ENCODE assay signal across 14 cellular contexts in the genomic region with DNA sequence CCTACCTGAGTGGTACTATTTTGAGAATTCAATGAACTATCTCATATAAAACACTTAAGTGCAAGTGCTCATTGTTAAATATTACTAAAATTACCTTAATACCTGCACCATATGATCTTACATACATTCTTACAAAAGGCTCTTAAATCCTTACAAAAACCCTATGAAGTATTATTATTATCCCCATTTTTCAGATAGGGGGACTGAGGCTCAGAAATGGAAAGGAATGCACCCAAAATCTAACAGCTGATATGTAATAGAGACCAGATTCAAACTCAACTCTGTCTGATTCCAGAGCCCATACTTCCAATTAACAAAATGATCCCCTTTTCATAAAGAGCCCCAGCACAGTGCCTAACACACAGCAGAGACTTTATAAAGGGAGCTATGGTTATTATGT. TPM values are rescaled to one million over a fixed set of nuclear protein-coding genes. Genes with fewer than 3 reads are reported as not detected.
DNase-seq lines count a peak whose midpoint lies in the region; ATAC-seq and TF ChIP-seq lines count a peak whose summit lies in the region.
"Had no signal": no experiment of that assay in that cellular context is flagged by ENCODE, and none has a peak within 500 bp of the region (broad histone marks: within the 10 kb centered on the region; RNA-seq: fewer than 3 reads in every experiment).

No MANE protein-coding gene starts in this region.

- no peaks in the 10 kb centered on the region for H3K9me3 Mint-ChIP-seq in activated CD8-positive, alpha-beta T cell treated with anti-CD3 and anti-CD28 coated beads for 36 hours
- no peaks in the 10 kb centered on the region for H3K9me3 Mint-ChIP-seq in activated CD8-positive, alpha-beta T cell treated with anti-CD3 and anti-CD28 coated beads, Interleukin-2, amount 10 ng/mL, durations not matched to agents 7 days and 5 days (ENCODE audit: insufficient read depth)
- H3K9me3 Mint-ChIP-seq in H9 = no peaks in the 10 kb centered on the region

- peak overlapping the region; percentile 86 to 95 for H3K27ac ChIP-seq in ascending aorta
- H3K27ac ChIP-seq in right lobe of liver = peak overlapping the region; percentile 7 to 56 (median 56)
- H3K27ac ChIP-seq in thymus (ENCODE audit: low read depth) = no peak overlapping the region
- no peak overlapping the region for H3K27ac ChIP-seq in H9 (ENCODE audit: insufficient read length, low read depth, low read length)
- H3K27ac ChIP-seq: cardiac muscle cell had no signal

- H3K79me1 ChIP-seq in H9 (ENCODE audit: insufficient read depth, low read depth, low read length, poor library complexity, severe bottlenecking) = no peaks in the 10 kb centered on the region

- no peak overlapping the region for H2BK12ac ChIP-seq in H9 (ENCODE audit: insufficient read length, low read depth, low read length)

- 0 out of 2 replicates have a peak, but pooled peaks cover 2% of the 10 kb centered on the region for H3K79me2 ChIP-seq in H9 (ENCODE audit: insufficient read depth, low read length)

- H3K23me2 ChIP-seq in H9 (ENCODE audit: insufficient read length, low read depth, low read length, poor library complexity, severe bottlenecking) = no peaks in the 10 kb centered on the region

- no peak overlapping the region for H4K5ac ChIP-seq in H9 (ENCODE audit: insufficient read length, low read depth, low read length)

- H4K91ac ChIP-seq in H9 (ENCODE audit: insufficient read length, low read depth, low read length) = no peak overlapping the region

- no peak for ATAC-seq in activated CD8-positive, alpha-beta T cell treated with anti-CD3 and anti-CD28 coated beads for 36 hours
- ATAC-seq in activated CD8-positive, alpha-beta T cell treated with anti-CD3 and anti-CD28 coated beads, Interleukin-2, amount 10 ng/mL, durations not matched to agents 7 days and 5 days = no peak
- no peak for ATAC-seq in right lobe of liver

- no peaks in the 10 kb centered on the region for H3K9me3 ChIP-seq in ascending aorta
- H3K9me3 ChIP-seq in right lobe of liver = no peaks in the 10 kb centered on the region
- H3K9me3 ChIP-seq in thymus (ENCODE audit: control insufficient read depth) = no peaks in the 10 kb centered on the region
- no peaks in the 10 kb centered on the region for H3K9me3 ChIP-seq in H9 (ENCODE audit: control insufficient read depth, low read depth, low read length)

- CTCF ChIA-PET in activated CD8-positive, alpha-beta T cell treated with anti-CD3 and anti-CD28 coated beads for 36 hours (lab: Charles Lee) = interaction anchor here (0.9 to 3.8 kb wide), 2 partner anchors 19 to 92 kb away, joined by 3 to 19 read pairs; no protein-coding TSS in a partner anchor
- CTCF ChIA-PET in activated CD8-positive, alpha-beta T cell treated with anti-CD3 and anti-CD28 coated beads, Interleukin-2, amount 10 ng/mL, durations not matched to agents 7 days and 5 days (lab: Charles Lee) = interaction anchor here (1.1 to 3.7 kb wide), 5 partner anchors 9 to 71 kb away, joined by 3 to 27 read pairs (median 4); a partner anchor contains a TSS

- no peak for TF ChIP-seq POLR2A in right lobe of liver (IDR thresholded peaks at IDR 0.05)

- H2BK5ac ChIP-seq in H9 (ENCODE audit: insufficient read length, low read length) = no peak overlapping the region

- H2BK120ac ChIP-seq in H9 (ENCODE audit: low read depth, low read length, poor library complexity, severe bottlenecking) = no peak overlapping the region

- no peak overlapping the region for H3K23ac ChIP-seq in H9 (ENCODE audit: insufficient read length, low read depth, low read length)

- no peak overlapping the region for H3K4ac ChIP-seq in H9 (ENCODE audit: low read depth, low read length)

- H3K27ac Mint-ChIP-seq in activated CD8-positive, alpha-beta T cell treated with anti-CD3 and anti-CD28 coated beads for 36 hours = peak overlapping the region; percentile 35
- H3K27ac Mint-ChIP-seq in activated CD8-positive, alpha-beta T cell treated with anti-CD3 and anti-CD28 coated beads, Interleukin-2, amount 10 ng/mL, durations not matched to agents 7 days and 5 days = no peak overlapping the region
- no peak overlapping the region for H3K27ac Mint-ChIP-seq in H9

- peaks cover 80% of the 10 kb centered on the region for H3K36me3 Mint-ChIP-seq in activated CD8-positive, alpha-beta T cell treated with anti-CD3 and anti-CD28 coated beads for 36 hours (ENCODE audit: low read depth)
- H3K36me3 Mint-ChIP-seq in activated CD8-positive, alpha-beta T cell treated with anti-CD3 and anti-CD28 coated beads, Interleukin-2, amount 10 ng/mL, durations not matched to agents 7 days and 5 days (ENCODE audit: low read depth) = peaks cover 62% of the 10 kb centered on the region
- H3K36me3 Mint-ChIP-seq in H9 (ENCODE audit: insufficient read depth in 1 of 3, low read depth in 3 of 3) = peaks cover 1 to 53% (median 29%) of the 10 kb centered on the region in 3 experiments; a peak in 6 of 7 replicates

- no peak overlapping the region for H4K8ac ChIP-seq in H9 (replicated peaks; ENCODE audit: insufficient read length, low read depth, low read length)

- H3K27me3 Mint-ChIP-seq in activated CD8-positive, alpha-beta T cell treated with anti-CD3 and anti-CD28 coated beads for 36 hours = no peaks in the 10 kb centered on the region
- no peaks in the 10 kb centered on the region for H3K27me3 Mint-ChIP-seq in activated CD8-positive, alpha-beta T cell treated with anti-CD3 and anti-CD28 coated beads, Interleukin-2, amount 10 ng/mL, durations not matched to agents 7 days and 5 days (ENCODE audit: low read depth)
- no peaks in the 10 kb centered on the region for H3K27me3 Mint-ChIP-seq in H9 (ENCODE audit: low read depth)

- no peak overlapping the region for H3K56ac ChIP-seq in H9 (ENCODE audit: insufficient read length, low read depth, low read length)

- H3K4me3 ChIP-seq in ascending aorta (no peak overlapping the region), right lobe of liver (no peak overlapping the region), thymus (ENCODE audit: low read length) (peak overlapping the region; percentile 1)
- H3K4me3 ChIP-seq: cardiac muscle cell had no signal

- peaks cover 18 to 30% of the 10 kb centered on the region in 2 donors for H3K36me3 ChIP-seq in ascending aorta
- H3K36me3 ChIP-seq in right lobe of liver = peaks cover 0 to 8% (median 2%) of the 10 kb centered on the region in 4 donors
- peaks cover 32% of the 10 kb centered on the region for H3K36me3 ChIP-seq in thymus (ENCODE audit: control insufficient read depth, insufficient read depth)

- no peaks in the 10 kb centered on the region for H4K20me1 ChIP-seq in H9 (ENCODE audit: control insufficient read depth, insufficient read depth, insufficient read length)

- no peak for DNase-seq in activated CD8-positive, alpha-beta T cell treated with anti-CD3 and anti-CD28 coated beads for 36 hours
- DNase-seq in activated CD8-positive, alpha-beta T cell treated with anti-CD3 and anti-CD28 coated beads, Interleukin-2, amount 10 ng/mL, durations not matched to agents 7 days and 5 days = no peak
- DNase-seq in ascending aorta (ENCODE audit: low spot score in 2 of 2) = no peak
- no peak for DNase-seq in right lobe of liver
- no peak for DNase-seq in Ammon's horn (ENCODE audit: low spot score)
- DNase-seq in H9 = no peak
- DNase-seq in cerebellum (ENCODE audit: low spot score) = no peak
- DNase-seq: midbrain; NCI-H1105 treated with DMSO at 0.1 percent for 48 hours; NCI-H82; stimulated activated CD4-positive, alpha-beta T cell treated with anti-CD3 and anti-CD28 coated beads, Interleukin-15, amount 100 ng/mL, for 24 hours; stimulated activated naive CD4-positive, alpha-beta T cell had no signal

- H2AFZ ChIP-seq in H9 (ENCODE audit: low read length) = no peak overlapping the region

- TF ChIP-seq CTCF in activated CD8-positive, alpha-beta T cell treated with anti-CD3 and anti-CD28 coated beads for 36 hours (IDR thresholded peaks at IDR 0.05) = no peak
- no peak for TF ChIP-seq CTCF in ascending aorta (IDR thresholded peaks at IDR 0.05)
- no peak for TF ChIP-seq CTCF in right lobe of liver (IDR thresholded peaks at IDR 0.05)
- TF ChIP-seq CTCF in H9 (conservative IDR thresholded peaks at IDR 0.05) = no peak

- H3T11ph ChIP-seq in H9 (ENCODE audit: low read length) = no peak overlapping the region

- H3K9ac ChIP-seq in H9 (ENCODE audit: extremely low read depth, insufficient read length, low read length) = no peak overlapping the region

- POLR2A ChIA-PET in activated CD8-positive, alpha-beta T cell treated with anti-CD3 and anti-CD28 coated beads for 36 hours (lab: Charles Lee) = interaction anchor here (1.7 kb wide), 1 partner anchor 12 kb away, joined by 4 read pairs; no protein-coding TSS in a partner anchor
- POLR2A ChIA-PET in activated CD8-positive, alpha-beta T cell treated with anti-CD3 and anti-CD28 coated beads, Interleukin-2, amount 10 ng/mL, durations not matched to agents 7 days and 5 days (lab: Charles Lee) = interaction anchor here (0.7 to 2.0 kb wide), 2 partner anchors 11 to 21 kb away, joined by 5 to 6 read pairs; no protein-coding TSS in a partner anchor

- peaks cover 20 to 68% of the 10 kb centered on the region in 2 donors for H3K4me1 ChIP-seq in ascending aorta
- H3K4me1 ChIP-seq in right lobe of liver = peaks cover 0 to 69% (median 29%) of the 10 kb centered on the region in 4 donors
- H3K4me1 ChIP-seq in thymus (ENCODE audit: control insufficient read depth, insufficient read depth, low read length) = peaks cover 59% of the 10 kb centered on the region
- H3K4me1 ChIP-seq in H9 (ENCODE audit: insufficient read depth, low read length) = no peaks in the 10 kb centered on the region

- H2AK5ac ChIP-seq in H9 (ENCODE audit: insufficient read length, low read length) = no peak overlapping the region

- H2BK15ac ChIP-seq in H9 (ENCODE audit: low read depth, low read length) = no peak overlapping the region

- no peak overlapping the region for H2BK20ac ChIP-seq in H9 (ENCODE audit: low read depth, low read length, poor library complexity, severe bottlenecking)

- H3K4me2 ChIP-seq in H9 (ENCODE audit: insufficient read depth, insufficient read length, low read length) = no peak overlapping the region

- H3K4me1 Mint-ChIP-seq in activated CD8-positive, alpha-beta T cell treated with anti-CD3 and anti-CD28 coated beads for 36 hours (ENCODE audit: low read depth) = peaks cover 66% of the 10 kb centered on the region
- peaks cover 59% of the 10 kb centered on the region for H3K4me1 Mint-ChIP-seq in activated CD8-positive, alpha-beta T cell treated with anti-CD3 and anti-CD28 coated beads, Interleukin-2, amount 10 ng/mL, durations not matched to agents 7 days and 5 days (ENCODE audit: low read depth)
- H3K4me1 Mint-ChIP-seq in H9 = peaks cover 33 to 34% of the 10 kb centered on the region in 2 experiments

- H3K4me3 Mint-ChIP-seq in activated CD8-positive, alpha-beta T cell treated with anti-CD3 and anti-CD28 coated beads for 36 hours = no peak overlapping the region
- H3K4me3 Mint-ChIP-seq in activated CD8-positive, alpha-beta T cell treated with anti-CD3 and anti-CD28 coated beads, Interleukin-2, amount 10 ng/mL, durations not matched to agents 7 days and 5 days = no peak overlapping the region
- no peak overlapping the region for H3K4me3 Mint-ChIP-seq in H9

- H3K18ac ChIP-seq in H9 (ENCODE audit: insufficient read length, low read depth, low read length) = no peak overlapping the region

- no peaks in the 10 kb centered on the region for H3K27me3 ChIP-seq in ascending aorta
- H3K27me3 ChIP-seq in right lobe of liver = no peaks in the 10 kb centered on the region
- no peaks in the 10 kb centered on the region for H3K27me3 ChIP-seq in thymus (ENCODE audit: control insufficient read depth, insufficient read depth)
- no peaks in the 10 kb centered on the region for H3K27me3 ChIP-seq in H9 (ENCODE audit: insufficient read depth, low read length)
- H3K27me3 ChIP-seq: cardiac muscle cell had no signal

- intact Hi-C loops in activated CD8-positive, alpha-beta T cell treated with anti-CD3 and anti-CD28 coated beads for 36 hours (cut with micrococcal nuclease) = no loop called here
- intact Hi-C loops in ascending aorta (cut with DNase I) (no loop called here), right lobe of liver (cut with DNase I) (no loop called here)

- no peak overlapping the region for H3K14ac ChIP-seq in H9 (ENCODE audit: insufficient read depth, low read length)

RNA-seq across cellular contexts. Expression of a gene that starts 17.5 kb away (rescaled TPM):
- 100 to 1,000 TPM; 182 TPM for total RNA-seq in activated CD8-positive, alpha-beta T cell treated with anti-CD3 and anti-CD28 coated beads for 36 hours
- 10 to 100 TPM; 71.4 to 73.0 TPM for total RNA-seq in activated CD8-positive, alpha-beta T cell treated with anti-CD3 and anti-CD28 coated beads, Interleukin-2, amount 10 ng/mL, durations not matched to agents 7 days and 5 days
- total RNA-seq in ascending aorta (200 TPM), right lobe of liver (10 to 100 TPM; 30.5 to 96.1 (median 63.4) TPM), H9 (2021) (105 and 109 TPM in 2 replicates), cerebellum (30.4 TPM)
- polyA plus RNA-seq in thymus = 58.3 TPM

RNA-seq across cellular contexts. Expression of a gene that starts 33.9 kb away (rescaled TPM):
- 100 to 1,000 TPM; 112 to 113 TPM for total RNA-seq in activated CD8-positive, alpha-beta T cell treated with anti-CD3 and anti-CD28 coated beads for 36 hours
- 100 to 1,000 TPM; 172 to 174 TPM for total RNA-seq in activated CD8-positive, alpha-beta T cell treated with anti-CD3 and anti-CD28 coated beads, Interleukin-2, amount 10 ng/mL, durations not matched to agents 7 days and 5 days
- total RNA-seq in ascending aorta (not detected), right lobe of liver (1 to 10 TPM in 5 of 6 experiments, under 1 TPM in 1; 0.56 to 8.3 (median 2.8) TPM), H9 (2021) (161 TPM in 2 replicates), cerebellum (15.4 TPM)
- polyA plus RNA-seq in thymus = 8.2 TPM

Comparison
In these comparisons a context has a peak if more than half of its experiments do, and no peak if none do; other contexts are left out.
1. H3K27ac ChIP-seq: peak in ascending aorta (2 of 2) and right lobe of liver (3 of 3); none in thymus (single experiment) and H9 (single experiment).